Comparison of ENCODE assay signal across 13 cellular contexts in the genomic region with DNA sequence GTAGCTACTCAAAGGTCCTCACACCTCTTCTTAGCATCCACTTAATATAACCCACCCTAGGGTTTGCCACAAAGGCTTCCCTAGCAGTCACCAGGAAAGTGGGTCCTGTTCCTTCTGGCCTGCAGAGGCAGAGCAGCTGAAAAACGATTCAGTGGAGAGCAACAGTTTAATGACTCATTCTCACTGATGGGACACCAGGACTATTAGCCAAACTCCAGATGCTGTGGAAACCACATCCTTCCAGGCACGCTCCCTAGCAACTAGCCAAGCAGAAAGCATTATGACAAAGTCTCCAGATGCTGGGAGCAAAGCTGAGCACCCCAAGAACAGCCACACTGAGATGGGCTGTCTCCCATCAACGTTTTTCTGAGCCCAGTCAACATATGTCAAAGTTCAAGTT.
DNase-seq lines count a peak whose midpoint lies in the region; FAIRE-seq and TF ChIP-seq lines count a peak whose summit lies in the region.
"Had no signal": no experiment of that assay in that cellular context is flagged by ENCODE, and none has a peak within 500 bp of the region (broad histone marks: within the 10 kb centered on the region; RNA-seq: fewer than 3 reads in every experiment).

No MANE protein-coding gene starts in this region.

- no peak for TF ChIP-seq CTCF in epithelial cell of esophagus (IDR thresholded peaks at IDR 0.05; ENCODE audit: insufficient read depth, low read depth, low read length, missing control alignments)

- DNase-seq in NCI-H510A treated with DMSO at 0.1 percent for 48 hours (lab: John Stamatoyannopoulos, UW) (peak; percentile 2), NCI-H510A (lab: John Stamatoyannopoulos, UW) (no peak), NCI-H524 (lab: John Stamatoyannopoulos, UW) (peak; percentile 44 to 86), epithelial cell of esophagus (ENCODE audit: low read depth) (peak; percentile 43), urothelium cell line (ENCODE audit: low spot score) (peak; percentile 39), T1000 (lab: John Stamatoyannopoulos, UW) (no peak), NOMO-1 (lab: John Stamatoyannopoulos, UW; ENCODE audit: unreplicated experiment in 2 of 2) (no peak), HuH-7 (ENCODE audit: low spot score) (no peak)
- DNase-seq: activated CD8-positive, alpha-beta T cell treated with anti-CD3 and anti-CD28 coated beads, Interleukin-2, amount 10 ng/mL, durations not matched to agents 7 days and 5 days; effector CD4-positive, alpha-beta T cell; NCI-H526 treated with DMSO at 0.1 percent for 48 hours; SW 1271 had no signal

- no peak for FAIRE-seq in urothelium cell line (lab: Jason Lieb, UNC)
- FAIRE-seq: H1 had no signal

- no peak overlapping the region for H3K4me3 ChIP-seq in epithelial cell of esophagus (ENCODE audit: low read length)

Comparison
In these comparisons a context has a peak if more than half of its experiments do, and no peak if none do; other contexts are left out.
1. DNase-seq: peak in NCI-H510A treated with DMSO at 0.1 percent for 48 hours (single experiment), NCI-H524 (2 of 2), epithelial cell of esophagus (single experiment) and urothelium cell line (single experiment); none in NCI-H510A (single experiment), T1000 (single experiment), NOMO-1 (0 of 2) and HuH-7 (single experiment).